15 cellular contexts compared by ENCODE assay signal in genomic region chr7:86778271-86778670, GRCh38.
"Had no signal": no experiment of that assay in that cellular context is flagged by ENCODE, and none has a peak within 500 bp of the region (broad histone marks: within the 10 kb centered on the region; RNA-seq: fewer than 3 reads in every experiment).

No MANE protein-coding gene starts in this region.

- H3K4me1 Mint-ChIP-seq: natural killer cell, neural crest cell had no signal

- ATAC-seq: gastrocnemius medialis, left lobe of liver, natural killer cell had no signal

- DNase-seq: effector CD8-positive, alpha-beta T cell; gastrocnemius medialis; glutamatergic neuron; islet precursor cell; mammary epithelial cell; natural killer cell; sigmoid colon; stimulated activated CD4-positive, alpha-beta T cell treated with anti-CD3 and anti-CD28 coated beads, Interleukin-2, amount 100 ng/mL, for 24 hours; stimulated activated CD4-positive, alpha-beta T cell treated with anti-CD3 and anti-CD28 coated beads, Interleukin-4, amount 100 ng/mL, for 4 hours; stimulated activated naive CD4-positive, alpha-beta T cell; stomach; substantia nigra; transverse colon had no signal

- H3K9me3 Mint-ChIP-seq: neural crest cell had no signal

- H3K4me3 Mint-ChIP-seq: natural killer cell, neural crest cell had no signal

- H3K36me3 Mint-ChIP-seq: natural killer cell had no signal

- H3K27ac Mint-ChIP-seq: natural killer cell had no signal
